ENCODE assay signal across 28 cellular contexts in the genomic region with DNA sequence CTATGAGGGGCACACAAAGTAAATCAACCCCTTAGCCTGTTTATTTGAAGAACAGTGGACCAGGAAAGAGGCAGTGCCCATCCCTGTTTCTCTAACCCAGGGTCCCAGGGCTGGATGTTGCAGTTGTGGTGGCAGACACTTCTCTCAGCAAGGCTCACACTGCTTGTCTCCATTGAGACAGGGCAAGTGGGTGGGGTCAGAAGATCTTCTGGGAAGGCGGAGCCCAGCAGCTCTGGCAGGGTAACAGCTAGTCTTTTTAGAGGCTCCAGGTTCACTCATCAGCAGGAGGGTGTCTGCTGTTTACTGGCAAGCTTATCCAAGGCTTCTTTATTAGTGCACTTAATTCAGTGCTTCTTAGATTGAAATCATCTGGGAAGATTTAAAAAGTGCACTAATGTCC.
"Had no signal": no experiment of that assay in that cellular context is flagged by ENCODE, and none has a peak within 500 bp of the region (broad histone marks: within the 10 kb centered on the region; RNA-seq: fewer than 3 reads in every experiment).

No MANE protein-coding gene starts in this region.

- H3K9me3 Mint-ChIP-seq: memory B cell; naive B cell; natural killer cell treated with Interleukin-12 subunit alpha and Interleukin-12 subunit beta and Interleukin-15 and Interleukin-18, amount 100 ng/mL, for 72 hours; stimulated activated memory B cell treated with anti-CD40 and anti-IgM and Interleukin-4, amounts not matched to agents 10 μg/mL and 1 μg/mL and 100 μg/mL, for 72 hours; stimulated activated naive CD8-positive, alpha-beta T cell treated with anti-CD3 and anti-CD28 coated beads, Interleukin-15, Interleukin-2, amounts not matched to agents 100 ng/mL and 50 ng/mL, for 24 hours had no signal

- H3K4me3 ChIP-seq: colonic mucosa, esophagus squamous epithelium, heart right ventricle, lung, mucosa of descending colon, pancreas, right lobe of liver, thoracic aorta, tibial nerve, upper lobe of left lung had no signal

- H3K36me3 Mint-ChIP-seq: memory B cell; naive B cell; natural killer cell treated with Interleukin-12 subunit alpha and Interleukin-12 subunit beta and Interleukin-15 and Interleukin-18, amount 100 ng/mL, for 72 hours; stimulated activated memory B cell treated with anti-CD40 and anti-IgM and Interleukin-4, amounts not matched to agents 10 μg/mL and 1 μg/mL and 100 μg/mL, for 72 hours had no signal

- H3K4me1 Mint-ChIP-seq: memory B cell; naive B cell; neural crest cell; stimulated activated memory B cell treated with anti-CD40 and anti-IgM and Interleukin-4, amounts not matched to agents 10 μg/mL and 1 μg/mL and 100 μg/mL, for 72 hours had no signal

- H3K27ac Mint-ChIP-seq: memory B cell; naive B cell; natural killer cell treated with Interleukin-12 subunit alpha and Interleukin-12 subunit beta and Interleukin-15 and Interleukin-18, amount 100 ng/mL, for 72 hours; stimulated activated memory B cell treated with anti-CD40 and anti-IgM and Interleukin-4, amounts not matched to agents 10 μg/mL and 1 μg/mL and 100 μg/mL, for 72 hours; stimulated activated naive CD8-positive, alpha-beta T cell treated with anti-CD3 and anti-CD28 coated beads, Interleukin-15, Interleukin-2, amounts not matched to agents 100 ng/mL and 50 ng/mL, for 24 hours had no signal

- H3K27me3 Mint-ChIP-seq: stimulated activated memory B cell treated with anti-CD40 and anti-IgM and Interleukin-4, amounts not matched to agents 10 μg/mL and 1 μg/mL and 100 μg/mL, for 72 hours; stimulated activated naive CD8-positive, alpha-beta T cell treated with anti-CD3 and anti-CD28 coated beads, Interleukin-15, Interleukin-2, amounts not matched to agents 100 ng/mL and 50 ng/mL, for 24 hours had no signal

- H3K4me3 Mint-ChIP-seq: memory B cell; naive B cell; natural killer cell treated with Interleukin-12 subunit alpha and Interleukin-12 subunit beta and Interleukin-15 and Interleukin-18, amount 100 ng/mL, for 72 hours; neural crest cell; stimulated activated memory B cell treated with anti-CD40 and anti-IgM and Interleukin-4, amounts not matched to agents 10 μg/mL and 1 μg/mL and 100 μg/mL, for 72 hours; stimulated activated naive CD8-positive, alpha-beta T cell treated with anti-CD3 and anti-CD28 coated beads, Interleukin-15, Interleukin-2, amounts not matched to agents 100 ng/mL and 50 ng/mL, for 24 hours had no signal

- H3K36me3 ChIP-seq: colonic mucosa, esophagus squamous epithelium, heart right ventricle, neutrophil, pancreas, right lobe of liver, thoracic aorta, tibial nerve, upper lobe of left lung had no signal

- DNase-seq: colonic mucosa; dermis blood vessel endothelial cell; effector memory CD4-positive, alpha-beta T cell; erythroblast; esophagus squamous epithelium; foreskin melanocyte; glutamatergic neuron; heart right ventricle; hippocampal formation; kidney; mucosa of descending colon; naive B cell; pancreas; right lobe of liver; small intestine; stimulated activated CD4-positive, alpha-beta T cell treated with anti-CD3 and anti-CD28 coated beads, Interleukin-12 subunit alpha, Interleukin-12 subunit beta, amount 100 ng/mL, for 4 hours; stimulated activated CD4-positive, alpha-beta T cell treated with anti-CD3 and anti-CD28 coated beads, Interleukin-4, amount 100 ng/mL, for 4 hours; upper lobe of left lung had no signal

- H3K9me3 ChIP-seq: colonic mucosa, esophagus squamous epithelium, heart right ventricle, mucosa of descending colon, neutrophil, pancreas, right lobe of liver, thoracic aorta, tibial nerve, upper lobe of left lung had no signal

- H3K27ac ChIP-seq: colonic mucosa, esophagus squamous epithelium, heart right ventricle, neutrophil, pancreas, right lobe of liver, thoracic aorta, tibial nerve, upper lobe of left lung had no signal

- H3K4me1 ChIP-seq: colonic mucosa, esophagus squamous epithelium, heart right ventricle, pancreas, right lobe of liver, tibial nerve, upper lobe of left lung had no signal

- ATAC-seq: heart right ventricle; left lobe of liver; mucosa of descending colon; natural killer cell treated with Interleukin-12 subunit alpha and Interleukin-12 subunit beta and Interleukin-15 and Interleukin-18, amount 100 ng/mL, for 72 hours; pancreas; right lobe of liver; stimulated activated memory B cell treated with anti-CD40 and anti-IgM and Interleukin-4, amounts not matched to agents 10 μg/mL and 1 μg/mL and 100 μg/mL, for 72 hours had no signal

- H3K27me3 ChIP-seq: colonic mucosa, esophagus squamous epithelium, neutrophil, right lobe of liver, upper lobe of left lung had no signal
